Comparison of ENCODE assay signal across 8 cellular contexts in genomic region chr15:31326729-31327673, GRCh38. TPM values are rescaled to one million over a fixed set of nuclear protein-coding genes. Genes with fewer than 3 reads are reported as not detected.
DNase-seq lines count a peak whose midpoint lies in the region; ATAC-seq, FAIRE-seq and TF ChIP-seq lines count a peak whose summit lies in the region.

KLF13 (plus strand) TSS chr15:31326835; CDS start chr15:31327213, 378 bp downstream.

- H3K27me3 Mint-ChIP-seq in activated naive CD4-positive, alpha-beta T cell treated with anti-CD3 and anti-CD28 coated beads, Interleukin-2, amount 10 ng/mL, durations not matched to agents 7 days and 5 days: no peaks in the 10 kb centered on the region

- peaks cover 49% of the 10 kb centered on the region for H3K36me3 Mint-ChIP-seq in activated naive CD4-positive, alpha-beta T cell treated with anti-CD3 and anti-CD28 coated beads, Interleukin-2, amount 10 ng/mL, durations not matched to agents 7 days and 5 days

- intact Hi-C loops in ovary (cut with DNase I) (loop anchor here in 3 of 4 donors (2.0 to 10.0 kb wide), 4 partner anchors 40 to 160 kb away; no protein-coding TSS in a partner anchor), vagina (cut with DNase I) (loop anchor here (1.0 to 10.0 kb wide), 4 partner anchors 64 to 158 kb away; no protein-coding TSS in a partner anchor)

- H3K27me3 ChIP-seq in ovary (no peaks in the 10 kb centered on the region), vagina (no peaks in the 10 kb centered on the region)

- CTCF ChIA-PET in activated naive CD4-positive, alpha-beta T cell treated with anti-CD3 and anti-CD28 coated beads, Interleukin-2, amount 10 ng/mL, durations not matched to agents 7 days and 5 days (lab: Charles Lee): interaction anchor here (0.9 to 4.1 kb wide), 4 partner anchors 24 to 124 kb away, joined by 3 to 20 read pairs (median 6); no protein-coding TSS in a partner anchor

- TF ChIP-seq CTCF in ovary (IDR thresholded peaks at IDR 0.05): peak in 1 of 3 donors; percentile 23
- no peak for TF ChIP-seq CTCF in vagina (IDR thresholded peaks at IDR 0.05)

- ATAC-seq in GM18519 (IDR thresholded peaks at IDR 0.05; ENCODE audit: low FRiP score, unreplicated experiment): peak; percentile 38
- peak; percentile 56 for ATAC-seq in HG02610 (IDR thresholded peaks at IDR 0.05; ENCODE audit: unreplicated experiment)

- H3K4me1 Mint-ChIP-seq in activated naive CD4-positive, alpha-beta T cell treated with anti-CD3 and anti-CD28 coated beads, Interleukin-2, amount 10 ng/mL, durations not matched to agents 7 days and 5 days: peaks cover 63% of the 10 kb centered on the region

- H3K27ac Mint-ChIP-seq in activated naive CD4-positive, alpha-beta T cell treated with anti-CD3 and anti-CD28 coated beads, Interleukin-2, amount 10 ng/mL, durations not matched to agents 7 days and 5 days: peak within 1 kb of the TSS; percentile 99

- H3K9me3 ChIP-seq in ovary (no peaks in the 10 kb centered on the region), vagina (no peaks in the 10 kb centered on the region)

- TF ChIP-seq POLR2A in ovary (IDR thresholded peaks at IDR 0.05): peak; percentile 34
- TF ChIP-seq POLR2A in vagina (IDR thresholded peaks at IDR 0.05): peak in 1 of 2 donors; percentile 85

- WGBS in ovary, 3 donors: 0 to 1% (median 0%) methylated on average over 26 to 151 of the region's 151 CpGs

- peak within 1 kb of the TSS; percentile 94 for H3K4me3 Mint-ChIP-seq in activated naive CD4-positive, alpha-beta T cell treated with anti-CD3 and anti-CD28 coated beads, Interleukin-2, amount 10 ng/mL, durations not matched to agents 7 days and 5 days

- H3K27ac ChIP-seq in ovary: peak within 1 kb of the TSS; percentile 96 to 97
- peak within 1 kb of the TSS; percentile 90 for H3K27ac ChIP-seq in vagina

- H3K4me1 ChIP-seq in ovary (ENCODE audit: insufficient read depth) (peaks cover 9% of the 10 kb centered on the region), vagina (peaks cover 46% of the 10 kb centered on the region)

- peak; percentile 44 for DNase-seq in NCI-H345 treated with DMSO at 0.1 percent for 48 hours (lab: John Stamatoyannopoulos, UW; ENCODE audit: unreplicated experiment)
- peak; percentile 79 for DNase-seq in activated naive CD4-positive, alpha-beta T cell treated with anti-CD3 and anti-CD28 coated beads, Interleukin-2, amount 10 ng/mL, durations not matched to agents 7 days and 5 days
- DNase-seq in glomerular endothelial cell (ENCODE audit: extremely low read depth, low read depth, low spot score): no peak
- DNase-seq in ovary: peak in 3 of 5 donors; percentile 49 to 84 (median 69)
- no peak for DNase-seq in vagina (ENCODE audit: extremely low spot score in 2 of 2)
- DNase-seq in GM19239 (ENCODE audit: insufficient read length, low spot score): no peak

- no peaks in the 10 kb centered on the region for H3K9me3 Mint-ChIP-seq in activated naive CD4-positive, alpha-beta T cell treated with anti-CD3 and anti-CD28 coated beads, Interleukin-2, amount 10 ng/mL, durations not matched to agents 7 days and 5 days

- H3K4me3 ChIP-seq in ovary (peak within 1 kb of the TSS; percentile 50), vagina (peak within 1 kb of the TSS; percentile 56 to 77)

- TF ChIP-seq EP300 in ovary (IDR thresholded peaks at IDR 0.05): no peak

- H3K36me3 ChIP-seq in ovary: no peaks in the 10 kb centered on the region
- H3K36me3 ChIP-seq in vagina: no peaks in the 10 kb centered on the region

- FAIRE-seq in GM19239 (lab: Jason Lieb, UNC): no peak

RNA-seq across cellular contexts. Expression of gene KLF13, which starts in this region (rescaled TPM):
- total RNA-seq in glomerular endothelial cell (41.2 and 52.9 TPM in 2 replicates), ovary (10 to 100 TPM; 14.8 to 58.2 (median 36.0) TPM), vagina (30.9 TPM)
- polyA plus RNA-seq in ovary: 10 to 100 TPM; 15.9 to 52.7 TPM

Comparison
In these comparisons a context has a peak if more than half of its experiments do, and no peak if none do; other contexts are left out.
1. DNase-seq: peak in NCI-H345 treated with DMSO at 0.1 percent for 48 hours (single experiment), activated naive CD4-positive, alpha-beta T cell treated with anti-CD3 and anti-CD28 coated beads, Interleukin-2, amount 10 ng/mL, durations not matched to agents 7 days and 5 days (single experiment) and ovary (3 of 5); none in glomerular endothelial cell (single experiment), vagina (0 of 2) and GM19239 (single experiment).